In the genomic region with DNA sequence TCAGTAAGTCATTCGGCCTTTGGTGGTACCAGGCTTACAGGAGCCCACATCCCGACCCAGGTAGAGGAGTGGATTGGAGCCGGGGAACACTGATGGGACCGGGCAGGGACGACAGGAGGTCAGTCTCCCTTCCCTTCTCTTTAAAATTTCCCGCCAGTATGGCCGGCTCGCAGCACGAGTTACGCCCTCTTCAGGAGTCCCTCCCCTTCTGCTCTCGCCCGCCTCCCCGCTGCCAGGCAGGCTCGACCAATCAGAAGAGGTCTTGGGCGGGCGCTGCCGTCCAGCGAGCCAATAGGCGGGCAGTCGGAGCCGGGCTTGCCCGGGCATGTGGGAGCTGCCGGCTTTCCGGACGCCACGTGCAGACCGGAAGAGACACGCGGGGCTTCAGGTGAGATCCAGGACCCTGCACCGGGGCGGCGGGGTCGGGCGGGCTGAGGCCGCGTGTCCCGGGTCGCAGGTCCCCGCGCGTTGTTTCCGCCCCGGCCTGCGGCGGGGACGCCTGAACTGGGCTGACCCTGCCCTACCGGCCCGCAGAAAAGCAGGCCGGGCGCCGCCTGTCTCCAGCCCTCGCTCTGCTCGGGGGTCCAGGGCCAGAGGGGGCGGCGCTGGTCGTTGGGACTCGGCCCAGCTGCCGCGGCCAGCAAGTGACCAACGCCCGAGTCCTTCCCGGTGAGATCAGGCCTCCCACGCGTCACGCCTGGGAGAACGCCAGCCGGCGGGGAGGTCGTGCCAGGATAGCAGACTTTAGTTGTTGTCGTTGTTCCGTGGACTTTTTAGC, we compare ENCODE assay signal across 8 cellular contexts. TPM values are rescaled to one million over a fixed set of nuclear protein-coding genes. Genes with fewer than 3 reads are reported as not detected.
DNase-seq lines count a peak whose midpoint lies in the region; ATAC-seq and TF ChIP-seq lines count a peak whose summit lies in the region.

A gene with protein sequence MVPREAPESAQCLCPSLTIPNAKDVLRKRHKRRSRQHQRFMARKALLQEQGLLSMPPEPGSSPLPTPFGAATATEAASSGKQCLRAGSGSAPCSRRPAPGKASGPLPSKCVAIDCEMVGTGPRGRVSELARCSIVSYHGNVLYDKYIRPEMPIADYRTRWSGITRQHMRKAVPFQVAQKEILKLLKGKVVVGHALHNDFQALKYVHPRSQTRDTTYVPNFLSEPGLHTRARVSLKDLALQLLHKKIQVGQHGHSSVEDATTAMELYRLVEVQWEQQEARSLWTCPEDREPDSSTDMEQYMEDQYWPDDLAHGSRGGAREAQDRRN (plus strand): TSS at position 346 of the 778 bp plus-strand sequence. CDS start 4,870 bp downstream, outside the sequence.

- H3K36me3 ChIP-seq in SJSA1 (peaks cover 32% of the 10 kb centered on the region), neuron (ENCODE audit: insufficient read depth, low read length) (peaks cover 20% of the 10 kb centered on the region)

- H3K27me3 ChIP-seq in SJSA1 (replicated peaks) (no peaks in the 10 kb centered on the region), foreskin keratinocyte (no peaks in the 10 kb centered on the region), neuron (ENCODE audit: insufficient read depth, low read length) (no peaks in the 10 kb centered on the region)

- DNase-seq in GM04503 (ENCODE audit: low read depth) (peak; percentile 75), HFF-Myc (ENCODE audit: extremely low read depth, low read depth) (peak; percentile 80), MV-4-11 (lab: John Stamatoyannopoulos, UW) (peak; percentile 94), SJSA1 (ENCODE audit: low read depth in 1 of 2, low spot score in 2 of 2) (peak; percentile 96 to 97), foreskin keratinocyte (peak; percentile 74 to 88), stromal cell of bone marrow (ENCODE audit: low read depth) (peak; percentile 94)
- peak; percentile 91 for DNase-seq in activated gamma-delta T cell treated with anti-CD3 and anti-CD28 coated beads, Interleukin-2, amount 50 U/mL, for 16 hours (ENCODE audit: low read depth)

- H3K9me3 ChIP-seq in SJSA1 (replicated peaks), result no peaks in the 10 kb centered on the region
- no peaks in the 10 kb centered on the region for H3K9me3 ChIP-seq in neuron (ENCODE audit: low read length)

- TF ChIP-seq CTCF in HFF-Myc (IDR thresholded peaks at IDR 0.05; ENCODE audit: low read depth, low read length, missing control alignments), result no peak
- no peak for TF ChIP-seq CTCF in foreskin keratinocyte (conservative IDR thresholded peaks at IDR 0.05)

- peak within 1 kb of the TSS; percentile 93 for H3K27ac ChIP-seq in SJSA1
- peak within 1 kb of the TSS; percentile 89 for H3K27ac ChIP-seq in foreskin keratinocyte

- peak; percentile 90 for ATAC-seq in foreskin keratinocyte

- H3K4me3 ChIP-seq in HFF-Myc (replicated peaks; ENCODE audit: low read depth, low read length), result peak within 1 kb of the TSS; percentile 92
- H3K4me3 ChIP-seq in SJSA1, result peak within 1 kb of the TSS; percentile 89
- peak within 1 kb of the TSS; percentile 57 for H3K4me3 ChIP-seq in neuron (ENCODE audit: low read length)

- H2AFZ ChIP-seq in neuron (ENCODE audit: low read depth, low read length), result peak within 1 kb of the TSS; percentile 12

- H3K4me1 ChIP-seq in SJSA1 (replicated peaks) (peaks cover 20% of the 10 kb centered on the region), foreskin keratinocyte (peaks cover 5% of the 10 kb centered on the region), neuron (ENCODE audit: insufficient read depth, low read length) (peaks cover 32% of the 10 kb centered on the region)

RNA-seq across cellular contexts. Expression of the gene that starts here (rescaled TPM):
- total RNA-seq in SJSA1 (2014; rRNA removed; shearing (Covaris generic)), result 31.1 and 56.2 TPM in 2 replicates
- total RNA-seq in foreskin keratinocyte, result 47.6 and 50.0 TPM in 2 replicates
- polyA plus RNA-seq in foreskin keratinocyte, result 25.8 and 26.6 TPM in 2 replicates

Comparison
In these comparisons a context has a peak if more than half of its experiments do, and no peak if none do; other contexts are left out.
1. Peak in every context shown above with its lines: DNase-seq, ATAC-seq, H3K4me3 ChIP-seq and H3K27ac ChIP-seq.